In genomic region chr19:11324079-11324661, GRCh38 we compare ENCODE assay signal across 8 cellular contexts. TPM values are rescaled to one million over a fixed set of nuclear protein-coding genes. Genes with fewer than 3 reads are reported as not detected.
DNase-seq lines count a peak whose midpoint lies in the region; ATAC-seq and TF ChIP-seq lines count a peak whose summit lies in the region.

No MANE protein-coding gene starts in this region.

- intact Hi-C loops in MCF 10A (cut with micrococcal nuclease): no loop called here

- BruUV-seq in MCF 10A (replicated peaks; lab: Mats Ljungman, UMichigan): no TSS peak

- no peaks in the 10 kb centered on the region for H3K27me3 Mint-ChIP-seq in MCF 10A (ENCODE audit: insufficient read depth, unreplicated experiment)

- POLR2A ChIA-PET in MCF 10A (lab: Yijun Ruan, JAX): interaction anchor here (0.7 to 4.8 kb wide), 14 partner anchors 9 to 266 kb away, joined by 3 to 33 read pairs (median 5); partner anchors contain the start of genes CCDC159, SWSAP1 and TMEM205

- H3K4me3 ChIP-seq in HL-60 (replicated peaks; ENCODE audit: insufficient read depth, low read length): no peak overlapping the region

- H3K27me3 ChIP-seq in HL-60 (ENCODE audit: insufficient read depth, poor library complexity, severe bottlenecking) (no peaks in the 10 kb centered on the region), layer of hippocampus (ENCODE audit: control insufficient read depth, insufficient read depth, low read length) (no peaks in the 10 kb centered on the region)

- H3K27ac ChIP-seq in HL-60 (replicated peaks) (peak overlapping the region; percentile 93), layer of hippocampus (ENCODE audit: low read depth, low read length) (peak overlapping the region; percentile 72)

- H3K4me1 Mint-ChIP-seq in MCF 10A (ENCODE audit: insufficient read depth, unreplicated experiment): peaks cover 16% of the 10 kb centered on the region

- H3K4me3 Mint-ChIP-seq in MCF 10A (ENCODE audit: unreplicated experiment): peak overlapping the region; percentile 53

- CTCF ChIA-PET in MCF 10A (lab: Yijun Ruan, JAX): interaction anchor here (0.5 to 1.4 kb wide), 6 partner anchors 21 to 840 kb away, joined by 3 to 4 read pairs (median 3); no protein-coding TSS in a partner anchor

- peaks cover 55% of the 10 kb centered on the region for H3K36me3 Mint-ChIP-seq in MCF 10A (ENCODE audit: insufficient read depth, unreplicated experiment)

- no peaks in the 10 kb centered on the region for H3K9me3 Mint-ChIP-seq in MCF 10A (ENCODE audit: unreplicated experiment)

- H3K27ac Mint-ChIP-seq in MCF 10A (ENCODE audit: low read depth, unreplicated experiment): peak overlapping the region; percentile 49

- TF ChIP-seq CTCF in HL-60 (IDR thresholded peaks at IDR 0.05; ENCODE audit: insufficient read depth, low read length) (no peak), MCF 10A (IDR thresholded peaks at IDR 0.05; ENCODE audit: unreplicated experiment) (no peak)

- peak; percentile 69 for DNase-seq in GDM1 (lab: John Stamatoyannopoulos, UW)
- peak; percentile 100 for DNase-seq in HL-60 (ENCODE audit: low read depth in 1 of 2, low spot score in 1 of 2)
- peak; percentile 91 for DNase-seq in RPMI8226
- peak; percentile 99 for DNase-seq in MCF 10A (ENCODE audit: unreplicated experiment)
- peak; percentile 6 for DNase-seq in stimulated activated naive CD4-positive, alpha-beta T cell treated with Interleukin-2 at 50 U/mL for 16 hours (lab: John Stamatoyannopoulos, UW)

- ATAC-seq in HG02588 (IDR thresholded peaks at IDR 0.05; ENCODE audit: unreplicated experiment): no peak
- ATAC-seq in HG03439 (IDR thresholded peaks at IDR 0.05; ENCODE audit: unreplicated experiment): no peak

RNA-seq across cellular contexts. Expression of gene RAB3D, which starts 15.3 kb away (rescaled TPM):
- 42.8 and 46.5 TPM in 2 replicates for total RNA-seq in MCF 10A (2022)

RNA-seq across cellular contexts. Expression of gene TMEM205, which starts 21.9 kb away (rescaled TPM):
- 93.1 and 96.6 TPM in 2 replicates for total RNA-seq in MCF 10A (2022)

RNA-seq across cellular contexts. Expression of gene CCDC159, which starts 22.1 kb away (rescaled TPM):
- 17.2 and 18.2 TPM in 2 replicates for total RNA-seq in MCF 10A (2022)

RNA-seq across cellular contexts. Expression of gene TSPAN16, which starts 28.2 kb away (rescaled TPM):
- not detected in 2 replicates for total RNA-seq in MCF 10A (2022)

RNA-seq across cellular contexts. Expression of gene PLPPR2, which starts 31.1 kb away (rescaled TPM):
- total RNA-seq in MCF 10A (2022): 19.5 and 24.2 TPM in 2 replicates

Comparison
In these comparisons a context has a peak if more than half of its experiments do, and no peak if none do; other contexts are left out.
1. DNase-seq: peak in every context shown above with its lines; median percentile 100 in HL-60; 99 in MCF 10A; 91 in RPMI8226; 69 in GDM1; 6 in stimulated activated naive CD4-positive, alpha-beta T cell treated with Interleukin-2 at 50 U/mL for 16 hours.